18 cellular contexts compared by ENCODE assay signal in genomic region chr5:91528831-91529230, GRCh38.
DNase-seq lines count a peak whose midpoint lies in the region; ATAC-seq lines count a peak whose summit lies in the region.
"Had no signal": no experiment of that assay in that cellular context is flagged by ENCODE, and none has a peak within 500 bp of the region (broad histone marks: within the 10 kb centered on the region; RNA-seq: fewer than 3 reads in every experiment).

No MANE protein-coding gene starts in this region.

- peak; percentile 53 for DNase-seq in NCI-H748 (lab: John Stamatoyannopoulos, UW; ENCODE audit: unreplicated experiment)
- DNase-seq in NCI-H748 treated with DMSO at 0.1 percent for 48 hours (lab: John Stamatoyannopoulos, UW) = no peak
- DNase-seq in NCI-H2029 (lab: John Stamatoyannopoulos, UW) = peak; percentile 60
- DNase-seq in NCI-H2171 treated with DMSO at 0.1 percent for 48 hours (lab: John Stamatoyannopoulos, UW) = peak; percentile 76
- DNase-seq in left kidney (ENCODE audit: low read depth, low spot score) = peak; percentile 18
- DNase-seq: BE2C, EL, GF-D8, H7, Karpas-422, NCI-H2081 treated with DMSO at 0.1 percent for 48 hours, NCI-H446, NCI-H82, Right ventricle myocardium superior, T-helper 9 cell had no signal

- ATAC-seq in GM18517 (IDR thresholded peaks at IDR 0.05; ENCODE audit: unreplicated experiment) (no peak), GM21717 (IDR thresholded peaks at IDR 0.05; ENCODE audit: unreplicated experiment) (no peak), GM21825 (IDR thresholded peaks at IDR 0.05; ENCODE audit: unreplicated experiment) (no peak)
